ENCODE assay signal across 2 cellular contexts in the genomic region with DNA sequence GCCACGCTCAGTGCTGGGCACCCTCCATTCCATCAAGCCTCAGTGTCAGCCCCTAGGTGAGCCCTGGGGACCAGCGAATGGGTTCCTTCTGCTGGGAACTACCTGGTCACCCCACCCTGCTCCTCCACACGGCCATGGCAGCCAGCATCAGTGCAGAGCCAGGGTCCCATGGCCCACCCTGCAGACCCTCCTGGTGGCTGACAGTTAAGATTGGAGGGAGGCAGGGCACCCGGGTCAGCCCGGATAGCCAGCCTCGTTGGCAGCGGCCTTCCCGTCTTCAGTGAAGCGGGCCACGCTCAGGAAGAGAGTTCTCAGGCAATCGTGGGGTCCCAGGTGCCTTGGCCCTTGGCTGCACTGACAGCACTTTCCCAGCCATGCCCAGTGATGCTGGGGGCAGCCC.
TF ChIP-seq lines count a peak whose summit lies in the region.

No MANE protein-coding gene starts in this region.

TF ChIP-seq in HEK293, 187 proteins besides CTCF, POLR2A, EP300 and RAD21:
- TF ChIP-seq ZNF747 (tag by site-specific recombination; IDR thresholded peaks at IDR 0.05) = no peak
- TF ChIP-seq ZNF335 (tag by site-specific recombination; conservative IDR thresholded peaks at IDR 0.05) = 0 out of 2 replicates have a peak, but pooled peaks have one; percentile 1

TF ChIP-seq in K562, 482 proteins besides CTCF, POLR2A, EP300 and RAD21:
- TF ChIP-seq, protein P1, sequence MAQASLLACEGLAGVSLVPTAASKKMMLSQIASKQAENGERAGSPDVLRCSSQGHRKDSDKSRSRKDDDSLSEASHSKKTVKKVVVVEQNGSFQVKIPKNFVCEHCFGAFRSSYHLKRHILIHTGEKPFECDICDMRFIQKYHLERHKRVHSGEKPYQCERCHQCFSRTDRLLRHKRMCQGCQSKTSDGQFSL (CRISPR knock-in tag; IDR thresholded peaks at IDR 0.05) = 0 out of 2 replicates have a peak, but pooled peaks have one; percentile 23
- TF ChIP-seq, protein P1 (tag; IDR thresholded peaks at IDR 0.05) = no peak
- TF ChIP-seq ZFPM2 (CRISPR knock-in tag; IDR thresholded peaks at IDR 0.05) = no peak
